Comparison of ENCODE assay signal across 1 cellular context in the genomic region with DNA sequence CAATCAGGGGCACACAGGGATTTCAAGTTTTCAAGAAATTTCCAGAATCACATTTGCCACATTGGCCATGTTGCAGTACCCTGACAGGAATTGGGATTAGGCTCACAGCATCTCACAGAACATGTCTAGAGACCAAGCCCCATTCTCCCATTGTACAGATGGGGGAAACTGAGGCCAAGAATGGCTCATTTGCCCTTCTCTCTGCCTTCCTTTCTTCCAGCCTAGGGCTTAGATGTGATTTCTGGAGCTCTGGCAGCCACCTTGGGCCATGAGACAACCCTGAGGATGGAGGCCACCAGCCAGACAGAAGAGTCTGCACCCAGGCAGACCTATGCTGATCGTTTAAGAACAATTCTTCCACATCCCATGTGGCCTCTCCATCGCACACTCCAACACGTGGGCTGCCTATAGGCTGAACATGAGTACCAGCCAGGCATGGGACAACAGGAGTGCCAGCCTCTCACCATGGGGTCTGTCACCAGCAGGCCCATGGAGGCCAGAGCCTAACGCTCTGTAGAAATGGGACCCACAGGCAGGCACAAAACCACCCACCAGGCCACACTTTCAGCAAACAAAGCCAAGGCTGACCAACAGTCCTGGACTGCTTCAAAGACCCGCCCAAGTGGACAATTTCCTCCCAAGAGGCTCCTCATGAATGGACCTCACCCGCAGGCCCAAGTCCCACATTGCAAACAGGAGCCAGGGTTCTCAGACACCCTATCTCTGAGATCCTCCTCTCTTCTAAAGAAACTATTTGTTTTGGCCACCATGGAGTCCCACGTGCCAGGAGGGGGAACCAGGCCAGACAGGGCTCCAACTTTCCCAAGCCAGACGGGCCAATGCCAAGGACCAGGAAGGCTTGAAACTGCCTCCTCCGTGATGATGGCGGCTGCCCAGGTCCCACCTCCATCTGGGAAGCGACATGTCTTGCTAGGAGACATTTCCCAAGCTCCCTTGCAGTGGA.
A peak's percentile ranks its signal among the peaks of the same experiment; 100 is the strongest.
TF ChIP-seq lines count a peak whose summit lies in the region.

No MANE protein-coding gene starts in this region.

TF ChIP-seq in HEK293, 187 proteins besides CTCF, POLR2A, EP300 and RAD21:
- TF ChIP-seq ZFP69B (tag by site-specific recombination; IDR thresholded peaks at IDR 0.05): no peak
- TF ChIP-seq, protein P1, sequence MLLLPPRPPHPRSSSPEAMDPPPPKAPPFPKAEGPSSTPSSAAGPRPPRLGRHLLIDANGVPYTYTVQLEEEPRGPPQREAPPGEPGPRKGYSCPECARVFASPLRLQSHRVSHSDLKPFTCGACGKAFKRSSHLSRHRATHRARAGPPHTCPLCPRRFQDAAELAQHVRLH (tag by site-specific recombination; IDR thresholded peaks at IDR 0.05): 0 out of 2 replicates have a peak, but pooled peaks have one; percentile 40
